In the genomic region with DNA sequence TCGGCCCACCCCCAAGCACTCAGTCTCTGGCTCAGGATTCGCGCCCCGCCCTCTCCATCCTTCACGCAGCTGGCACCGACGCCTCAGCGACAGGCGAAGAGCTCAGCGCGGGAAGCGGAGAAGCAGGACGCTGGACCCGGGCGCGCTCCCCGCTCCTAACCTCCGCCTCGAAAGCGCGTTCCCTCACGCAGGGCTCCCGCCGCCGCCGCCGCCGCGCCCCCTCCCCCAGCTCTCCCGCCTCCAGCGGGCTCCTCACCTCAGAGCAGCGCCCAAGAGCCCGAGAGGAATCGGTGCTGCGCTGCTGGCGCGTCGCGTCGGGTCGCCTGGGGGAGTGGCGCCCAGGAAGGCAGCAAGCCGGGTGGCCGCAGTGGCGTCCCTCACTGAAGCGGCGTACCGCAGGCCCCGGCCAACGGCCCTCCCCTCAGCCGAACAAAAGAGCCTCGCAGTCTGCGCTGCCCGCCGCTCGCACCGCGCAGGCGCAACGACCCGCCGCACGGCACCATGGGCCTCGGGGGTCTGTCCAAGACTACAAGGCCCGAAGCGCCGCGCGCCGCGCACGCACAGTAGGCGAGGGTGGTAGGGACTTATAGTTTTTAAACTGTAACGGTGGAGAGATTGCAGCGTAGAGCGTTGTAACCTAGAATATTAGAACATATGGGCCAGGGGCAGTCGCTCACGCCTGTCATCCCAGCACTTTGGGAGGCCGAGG, we compare ENCODE assay signal across 8 cellular contexts. TPM values are rescaled to one million over a fixed set of nuclear protein-coding genes. Genes with fewer than 3 reads are reported as not detected.
DNase-seq lines count a peak whose midpoint lies in the region; ATAC-seq and TF ChIP-seq lines count a peak whose summit lies in the region.

TSS of gene CBX1 (minus strand) at position 467 of the 709 bp plus-strand sequence. CDS start 24,474 bp downstream, outside the sequence.

- H3K36me3 ChIP-seq in fibroblast of lung (ENCODE audit: control insufficient read depth, insufficient read depth, low read length): no peaks in the 10 kb centered on the region
- H3K36me3 ChIP-seq in naive thymus-derived CD4-positive, alpha-beta T cell (ENCODE audit: control insufficient read depth in 2 of 3, insufficient read depth in 3 of 3, low read length in 3 of 3): peaks cover 0 to 6% (median 0%) of the 10 kb centered on the region in 3 experiments

- H3K9me3 Mint-ChIP-seq in naive thymus-derived CD4-positive, alpha-beta T cell: peaks cover 0 to 8% (median 0%) of the 10 kb centered on the region in 11 donors
- H3K9me3 Mint-ChIP-seq in stimulated activated memory B cell treated with anti-CD40 and anti-IgM and Interleukin-4, amounts not matched to agents 10 μg/mL and 1 μg/mL and 100 μg/mL, for 72 hours: no peaks in the 10 kb centered on the region

- no peaks in the 10 kb centered on the region for H3K9me3 ChIP-seq in fibroblast of lung (ENCODE audit: control insufficient read depth, insufficient read depth, low read depth, low read length)
- no peaks in the 10 kb centered on the region for H3K9me3 ChIP-seq in naive thymus-derived CD4-positive, alpha-beta T cell (ENCODE audit: control insufficient read depth in 2 of 3, low read length in 3 of 3)

- H3K9ac ChIP-seq in fibroblast of lung (ENCODE audit: insufficient read depth, low read length): peak within 1 kb of the TSS; percentile 86

- TF ChIP-seq CTCF in LNCaP clone FGC (IDR thresholded peaks at IDR 0.05; ENCODE audit: control insufficient read depth, extremely low read depth, insufficient read depth) (no peak), fibroblast of lung (conservative IDR thresholded peaks at IDR 0.05 in 1 of 2, IDR thresholded peaks at IDR 0.05 in 1 of 2; ENCODE audit: low read depth in 1 of 2, low read length in 2 of 2) (no peak)

- H3K4me3 Mint-ChIP-seq in naive thymus-derived CD4-positive, alpha-beta T cell: peak within 1 kb of the TSS; percentile 83 to 95 (median 91)
- peak within 1 kb of the TSS; percentile 95 for H3K4me3 Mint-ChIP-seq in stimulated activated memory B cell treated with anti-CD40 and anti-IgM and Interleukin-4, amounts not matched to agents 10 μg/mL and 1 μg/mL and 100 μg/mL, for 72 hours

- H3K27me3 Mint-ChIP-seq in naive thymus-derived CD4-positive, alpha-beta T cell: no peaks in the 10 kb centered on the region
- H3K27me3 Mint-ChIP-seq in stimulated activated memory B cell treated with anti-CD40 and anti-IgM and Interleukin-4, amounts not matched to agents 10 μg/mL and 1 μg/mL and 100 μg/mL, for 72 hours: no peaks in the 10 kb centered on the region

- intact Hi-C loops in naive thymus-derived CD4-positive, alpha-beta T cell (cut with micrococcal nuclease): loop anchor here (1.0 to 10.0 kb wide), 9 partner anchors 53 to 1261 kb away; partner anchors contain the start of genes NFE2L1 (in 2 of the 2), ATP5MC1 (in 1 of the 2), CALCOCO2 (in 1 of the 2) and KPNB1 (in 1 of the 2)

- H3K4me1 ChIP-seq in fibroblast of lung (ENCODE audit: control insufficient read depth, extremely low read depth, insufficient read depth, low read length): peaks cover 2% of the 10 kb centered on the region
- peaks cover 6 to 11% of the 10 kb centered on the region in 2 donors for H3K4me1 ChIP-seq in naive thymus-derived CD4-positive, alpha-beta T cell (ENCODE audit: control insufficient read depth in 2 of 2, insufficient read depth in 2 of 2, low read length in 2 of 2)

- H3K27ac ChIP-seq in fibroblast of lung (ENCODE audit: insufficient read depth, low read length): peak within 1 kb of the TSS; percentile 87
- H3K27ac ChIP-seq in naive thymus-derived CD4-positive, alpha-beta T cell (ENCODE audit: low read depth, low read length): peak within 1 kb of the TSS; percentile 68

- no peaks in the 10 kb centered on the region for H4K20me1 ChIP-seq in fibroblast of lung (ENCODE audit: control insufficient read depth, extremely low read depth, insufficient read depth, low read length)

- ATAC-seq in naive thymus-derived CD4-positive, alpha-beta T cell: peak; percentile 98
- peak; percentile 99 for ATAC-seq in stimulated activated memory B cell treated with anti-CD40 and anti-IgM and Interleukin-4, amounts not matched to agents 10 μg/mL and 1 μg/mL and 100 μg/mL, for 72 hours

- H3K4me1 Mint-ChIP-seq in naive thymus-derived CD4-positive, alpha-beta T cell: peaks cover 17 to 60% (median 54%) of the 10 kb centered on the region in 7 donors
- H3K4me1 Mint-ChIP-seq in stimulated activated memory B cell treated with anti-CD40 and anti-IgM and Interleukin-4, amounts not matched to agents 10 μg/mL and 1 μg/mL and 100 μg/mL, for 72 hours: peaks cover 54% of the 10 kb centered on the region

- H3K27ac Mint-ChIP-seq in naive thymus-derived CD4-positive, alpha-beta T cell: peak within 1 kb of the TSS; percentile 78 to 94 (median 89)
- peak within 1 kb of the TSS; percentile 97 for H3K27ac Mint-ChIP-seq in stimulated activated memory B cell treated with anti-CD40 and anti-IgM and Interleukin-4, amounts not matched to agents 10 μg/mL and 1 μg/mL and 100 μg/mL, for 72 hours

- DNase-seq in EH (ENCODE audit: low read depth) (peak; percentile 92), GOT3 (lab: John Stamatoyannopoulos, UW) (peak; percentile 83), LNCaP clone FGC (ENCODE audit: low read depth) (peak; percentile 90), RPMI8226 (peak; percentile 97), fibroblast of lung (ENCODE audit: low read depth in 2 of 2) (peak; percentile 93 to 96)
- peak; percentile 86 to 88 for DNase-seq in activated T-helper 1 cell treated with anti-CD3 and anti-CD28 coated beads, Interleukin-2, amount 50 U/mL, for 16 hours (ENCODE audit: low read depth in 1 of 2, low spot score in 1 of 2)
- DNase-seq in naive thymus-derived CD4-positive, alpha-beta T cell: peak; percentile 87 to 95 (median 93)

- peak within 1 kb of the TSS; percentile 78 for H2AFZ ChIP-seq in fibroblast of lung (ENCODE audit: low read length)

- H3K79me2 ChIP-seq in fibroblast of lung (ENCODE audit: control insufficient read depth, insufficient read depth, low read length): peaks cover 47% of the 10 kb centered on the region

- CTCF ChIA-PET in naive thymus-derived CD4-positive, alpha-beta T cell (lab: Charles Lee): interaction anchor here (1.5 to 1.9 kb wide), 2 partner anchors 21 to 76 kb away, joined by 3 to 12 read pairs; no protein-coding TSS in a partner anchor

- H3K4me3 ChIP-seq in LNCaP clone FGC (ENCODE audit: low read depth, low read length) (peak within 1 kb of the TSS; percentile 73), fibroblast of lung (replicated peaks in 1 of 4; ENCODE audit: control extremely low read depth in 1 of 4, insufficient read depth in 1 of 4, low read depth in 3 of 4, low read length in 4 of 4) (peak within 1 kb of the TSS; percentile 71 to 90 (median 84))
- peak within 1 kb of the TSS; percentile 78 for H3K4me3 ChIP-seq in naive thymus-derived CD4-positive, alpha-beta T cell (ENCODE audit: low read length)

- H3K27me3 ChIP-seq in fibroblast of lung (ENCODE audit: control insufficient read depth, insufficient read depth, low read length): no peaks in the 10 kb centered on the region
- H3K27me3 ChIP-seq in naive thymus-derived CD4-positive, alpha-beta T cell (ENCODE audit: control insufficient read depth in 2 of 2, insufficient read depth in 2 of 2, low read length in 2 of 2): no peaks in the 10 kb centered on the region

- H3K36me3 Mint-ChIP-seq in naive thymus-derived CD4-positive, alpha-beta T cell: peaks cover 0 to 14% (median 0%) of the 10 kb centered on the region in 5 donors
- H3K36me3 Mint-ChIP-seq in stimulated activated memory B cell treated with anti-CD40 and anti-IgM and Interleukin-4, amounts not matched to agents 10 μg/mL and 1 μg/mL and 100 μg/mL, for 72 hours: no peaks in the 10 kb centered on the region

- POLR2A ChIA-PET in naive thymus-derived CD4-positive, alpha-beta T cell (lab: Charles Lee): interaction anchor here (0.7 to 1.5 kb wide), 4 partner anchors 12 to 205 kb away, joined by 3 to 7 read pairs (median 4); partner anchors contain the start of genes NFE2L1 and SP2

- peak within 1 kb of the TSS; percentile 75 for H3K4me2 ChIP-seq in fibroblast of lung (ENCODE audit: extremely low read depth, insufficient read depth, low read length)

RNA-seq across cellular contexts. Expression of gene CBX1, which starts in this region (rescaled TPM):
- 44.9 and 50.4 TPM in 2 replicates for total RNA-seq in fibroblast of lung
- 64.8 and 68.1 TPM in 2 replicates for polyA plus RNA-seq in fibroblast of lung
- 78.7 and 95.1 TPM in 2 replicates for polyA plus RNA-seq in fibroblast of lung (2012)
- polyA minus RNA-seq in fibroblast of lung (ENCODE audit: low replicate concordance): 3.5 and 7.2 TPM in 2 replicates
- 10 to 100 TPM; 16.4 to 56.7 (median 33.5) TPM for total RNA-seq in naive thymus-derived CD4-positive, alpha-beta T cell
- polyA plus RNA-seq in naive thymus-derived CD4-positive, alpha-beta T cell: 10 to 100 TPM; 22.8 to 26.1 TPM

Comparison
In these comparisons a context has a peak if more than half of its experiments do, and no peak if none do; other contexts are left out.
1. Peak in every context shown above with its lines: DNase-seq, ATAC-seq, H3K4me3 ChIP-seq and H3K27ac ChIP-seq.